ENCODE assay signal across 31 cellular contexts in genomic region chr10:10475812-10476211, GRCh38.
"Had no signal": no experiment of that assay in that cellular context is flagged by ENCODE, and none has a peak within 500 bp of the region (broad histone marks: within the 10 kb centered on the region; RNA-seq: fewer than 3 reads in every experiment).

No MANE protein-coding gene starts in this region.

- H3K9me3 Mint-ChIP-seq: activated CD4-positive, alpha-beta T cell treated with anti-CD3 and anti-CD28 coated beads, Interleukin-2, amount 10 ng/mL, durations not matched to agents 24 days and 14 days; activated naive CD4-positive, alpha-beta T cell treated with anti-CD3 and anti-CD28 coated beads, Interleukin-2, amount 10 ng/mL, durations not matched to agents 7 days and 5 days; stimulated activated memory B cell treated with anti-CD40 and anti-IgM and Interleukin-4, amounts not matched to agents 10 μg/mL and 1 μg/mL and 100 μg/mL, for 72 hours had no signal

- ATAC-seq: activated naive CD8-positive, alpha-beta T cell treated with anti-CD3 and anti-CD28 coated beads, Interleukin-2, amount 50 U/mL, for 24 hours; esophagus mucosa; left colon; naive thymus-derived CD8-positive, alpha-beta T cell; stimulated activated memory B cell treated with anti-CD40 and anti-IgM and Interleukin-4, amounts not matched to agents 10 μg/mL and 1 μg/mL and 100 μg/mL, for 72 hours; stimulated activated naive CD8-positive, alpha-beta T cell treated with anti-CD3 and anti-CD28 coated beads, Interleukin-15, amount 100 ng/mL, for 72 hours; T-helper 17 cell had no signal

- H3K9me3 ChIP-seq: thyroid gland, vagina had no signal

- H3K27me3 Mint-ChIP-seq: activated CD4-positive, alpha-beta T cell treated with anti-CD3 and anti-CD28 coated beads, Interleukin-2, amount 10 ng/mL, durations not matched to agents 24 days and 14 days; activated naive CD4-positive, alpha-beta T cell treated with anti-CD3 and anti-CD28 coated beads, Interleukin-2, amount 10 ng/mL, durations not matched to agents 7 days and 5 days; stimulated activated memory B cell treated with anti-CD40 and anti-IgM and Interleukin-4, amounts not matched to agents 10 μg/mL and 1 μg/mL and 100 μg/mL, for 72 hours had no signal

- H3K27ac ChIP-seq: right atrium auricular region, thyroid gland, upper lobe of left lung, vagina, WERI-Rb-1 had no signal

- H3K27ac Mint-ChIP-seq: activated CD4-positive, alpha-beta memory T cell treated with anti-CD3 and anti-CD28 coated beads for 36 hours; activated CD4-positive, alpha-beta T cell treated with anti-CD3 and anti-CD28 coated beads, Interleukin-2, amount 10 ng/mL, durations not matched to agents 24 days and 14 days; activated naive CD4-positive, alpha-beta T cell treated with anti-CD3 and anti-CD28 coated beads, Interleukin-2, amount 10 ng/mL, durations not matched to agents 7 days and 5 days; activated naive CD8-positive, alpha-beta T cell treated with anti-CD3 and anti-CD28 coated beads, Interleukin-2, amount 50 U/mL, for 24 hours; immature natural killer cell; naive thymus-derived CD8-positive, alpha-beta T cell; stimulated activated memory B cell treated with anti-CD40 and anti-IgM and Interleukin-4, amounts not matched to agents 10 μg/mL and 1 μg/mL and 100 μg/mL, for 72 hours; stimulated activated naive CD8-positive, alpha-beta T cell treated with anti-CD3 and anti-CD28 coated beads, Interleukin-15, amount 100 ng/mL, for 72 hours; T-helper 17 cell had no signal

- H3K4me3 Mint-ChIP-seq: activated CD4-positive, alpha-beta memory T cell treated with anti-CD3 and anti-CD28 coated beads for 36 hours; activated CD4-positive, alpha-beta T cell treated with anti-CD3 and anti-CD28 coated beads, Interleukin-2, amount 10 ng/mL, durations not matched to agents 24 days and 14 days; activated naive CD4-positive, alpha-beta T cell treated with anti-CD3 and anti-CD28 coated beads, Interleukin-2, amount 10 ng/mL, durations not matched to agents 7 days and 5 days; activated naive CD8-positive, alpha-beta T cell treated with anti-CD3 and anti-CD28 coated beads, Interleukin-2, amount 50 U/mL, for 24 hours; immature natural killer cell; naive thymus-derived CD8-positive, alpha-beta T cell; stimulated activated memory B cell treated with anti-CD40 and anti-IgM and Interleukin-4, amounts not matched to agents 10 μg/mL and 1 μg/mL and 100 μg/mL, for 72 hours; stimulated activated naive CD8-positive, alpha-beta T cell treated with anti-CD3 and anti-CD28 coated beads, Interleukin-15, amount 100 ng/mL, for 72 hours; T-helper 17 cell had no signal

- H3K4me2 ChIP-seq: smooth muscle cell had no signal

- H3K36me3 ChIP-seq: right atrium auricular region, thyroid gland, upper lobe of left lung, vagina, WERI-Rb-1 had no signal

- H3K4me1 ChIP-seq: right atrium auricular region, thyroid gland, upper lobe of left lung, vagina had no signal

- H3K36me3 Mint-ChIP-seq: activated CD4-positive, alpha-beta memory T cell treated with anti-CD3 and anti-CD28 coated beads for 36 hours; activated naive CD4-positive, alpha-beta T cell treated with anti-CD3 and anti-CD28 coated beads, Interleukin-2, amount 10 ng/mL, durations not matched to agents 7 days and 5 days; immature natural killer cell; naive thymus-derived CD8-positive, alpha-beta T cell; stimulated activated memory B cell treated with anti-CD40 and anti-IgM and Interleukin-4, amounts not matched to agents 10 μg/mL and 1 μg/mL and 100 μg/mL, for 72 hours had no signal

- H3K4me3 ChIP-seq: right atrium auricular region, smooth muscle cell, thyroid gland, upper lobe of left lung, vagina had no signal

- H3K27me3 ChIP-seq: right atrium auricular region, thyroid gland, upper lobe of left lung, vagina had no signal

- DNase-seq: activated CD4-positive, alpha-beta memory T cell treated with anti-CD3 and anti-CD28 coated beads for 36 hours; activated CD4-positive, alpha-beta T cell treated with anti-CD3 and anti-CD28 coated beads, Interleukin-2, amount 10 ng/mL, durations not matched to agents 24 days and 14 days; activated CD4-positive, CD25-positive, alpha-beta regulatory T cell treated with anti-CD3 and anti-CD28 coated beads, Interleukin-2, amount 50 U/mL, for 72 hours; activated CD8-positive, alpha-beta memory T cell treated with anti-CD3 and anti-CD28 coated beads, Interleukin-2, amount 50 U/mL, for 4 hours; activated gamma-delta T cell; activated naive CD4-positive, alpha-beta T cell treated with anti-CD3 and anti-CD28 coated beads, Interleukin-2, amount 10 ng/mL, durations not matched to agents 7 days and 5 days; activated naive CD8-positive, alpha-beta T cell treated with anti-CD3 and anti-CD28 coated beads, Interleukin-2, amount 50 U/mL, for 24 hours; activated T-cell treated with anti-CD3 and anti-CD28 coated beads, Interleukin-2, amount 50 U/mL, for 1 hour; amygdala; central memory CD4-positive, alpha-beta T cell; foreskin fibroblast; head of caudate nucleus; immature natural killer cell; kidney; left colon; naive thymus-derived CD8-positive, alpha-beta T cell; stimulated activated CD4-positive, alpha-beta T cell treated with anti-CD3 and anti-CD28 coated beads, Interleukin-1b, Interleukin-23, amount 100 ng/mL, for 48 hours; stimulated activated CD4-positive, alpha-beta T cell treated with anti-CD3 and anti-CD28 coated beads, Interleukin-4, amount 100 ng/mL, for 4 hours; stimulated activated CD8-positive, alpha-beta memory T cell treated with anti-CD3 and anti-CD28 coated beads, Interleukin-4, amount 100 ng/mL, for 48 hours; stimulated activated naive CD8-positive, alpha-beta T cell treated with anti-CD3 and anti-CD28 coated beads, Interleukin-15, amount 100 ng/mL, for 72 hours; substantia nigra; T-helper 17 cell; T1000; thyroid gland; upper lobe of left lung; WERI-Rb-1 had no signal

- H3K4me1 Mint-ChIP-seq: activated CD4-positive, alpha-beta T cell treated with anti-CD3 and anti-CD28 coated beads, Interleukin-2, amount 10 ng/mL, durations not matched to agents 24 days and 14 days; activated naive CD4-positive, alpha-beta T cell treated with anti-CD3 and anti-CD28 coated beads, Interleukin-2, amount 10 ng/mL, durations not matched to agents 7 days and 5 days; activated naive CD8-positive, alpha-beta T cell treated with anti-CD3 and anti-CD28 coated beads, Interleukin-2, amount 50 U/mL, for 24 hours; immature natural killer cell; naive thymus-derived CD8-positive, alpha-beta T cell; stimulated activated memory B cell treated with anti-CD40 and anti-IgM and Interleukin-4, amounts not matched to agents 10 μg/mL and 1 μg/mL and 100 μg/mL, for 72 hours; stimulated activated naive CD8-positive, alpha-beta T cell treated with anti-CD3 and anti-CD28 coated beads, Interleukin-15, amount 100 ng/mL, for 72 hours; T-helper 17 cell had no signal
